24 cellular contexts compared by ENCODE assay signal in the genomic region with DNA sequence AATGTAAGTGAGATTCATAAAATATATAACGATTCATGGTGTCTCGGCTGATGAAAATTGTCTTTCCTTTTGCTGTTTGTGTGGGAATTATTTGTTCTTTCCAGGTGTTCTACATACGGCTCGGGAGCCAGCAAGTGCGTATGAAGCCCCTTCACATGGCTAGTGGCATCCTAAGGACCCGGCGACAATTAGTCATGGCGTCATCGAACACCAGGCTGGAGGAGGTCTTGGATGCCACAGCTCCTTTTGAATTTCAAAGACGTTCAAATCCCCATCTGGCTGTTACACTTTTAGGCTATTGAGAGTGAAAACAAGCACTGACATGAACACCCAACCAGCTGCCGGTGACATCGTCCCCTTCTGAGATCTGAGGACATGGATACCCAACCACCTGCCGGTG.
"Had no signal": no experiment of that assay in that cellular context is flagged by ENCODE, and none has a peak within 500 bp of the region (broad histone marks: within the 10 kb centered on the region; RNA-seq: fewer than 3 reads in every experiment).

No MANE protein-coding gene starts in this region.

- H3K27ac ChIP-seq: esophagus squamous epithelium, hepatocyte, prostate gland, right atrium auricular region, thyroid gland, vagina had no signal

- DNase-seq: cortex of kidney; effector memory CD8-positive, alpha-beta T cell; erythroblast; esophagus squamous epithelium; foreskin melanocyte; kidney; mesenchymal stem cell; mucosa of descending colon; naive B cell; stimulated activated CD4-positive, alpha-beta T cell treated with anti-CD3 and anti-CD28 coated beads, Interleukin-12 subunit alpha, Interleukin-12 subunit beta, amount 100 ng/mL, for 4 hours; stimulated activated CD4-positive, alpha-beta T cell treated with anti-CD3 and anti-CD28 coated beads, Interleukin-1b, Interleukin-23, amount 100 ng/mL, for 48 hours; stimulated activated CD4-positive, alpha-beta T cell treated with anti-CD3 and anti-CD28 coated beads, Interleukin-4, amount 100 ng/mL, for 1 hour; stimulated activated CD8-positive, alpha-beta memory T cell treated with anti-CD3 and anti-CD28 coated beads, Interleukin-4, amount 100 ng/mL, for 48 hours; stimulated activated naive CD4-positive, alpha-beta T cell; stimulated activated naive CD8-positive, alpha-beta T cell treated with anti-CD3 and anti-CD28 coated beads, Interleukin-15, amount 100 ng/mL, for 72 hours; thyroid gland; trophoblast cell had no signal

- ATAC-seq: effector memory CD8-positive, alpha-beta T cell; left lobe of liver; natural killer cell treated with Interleukin-12 subunit alpha and Interleukin-12 subunit beta and Interleukin-15 and Interleukin-18, amount 100 ng/mL, for 72 hours; sciatic nerve; stimulated activated naive CD8-positive, alpha-beta T cell treated with anti-CD3 and anti-CD28 coated beads, Interleukin-15, amount 100 ng/mL, for 72 hours had no signal
